Comparison of ENCODE assay signal across 8 cellular contexts in genomic region chr3:135965506-135966348, GRCh38. TPM values are rescaled to one million over a fixed set of nuclear protein-coding genes. Genes with fewer than 3 reads are reported as not detected.
DNase-seq lines count a peak whose midpoint lies in the region; TF ChIP-seq lines count a peak whose summit lies in the region.

Gene PPP2R3A (plus strand): TSS chr3:135965728. CDS start chr3:136001499, 35,771 bp downstream.

- H3K9ac ChIP-seq in SU-DHL-6 (ENCODE audit: low read length): peak within 1 kb of the TSS; percentile 29; the same call in 1 of the 2 replicates

- no peaks in the 10 kb centered on the region for H3F3A ChIP-seq in SU-DHL-6 (ENCODE audit: insufficient read depth)

- H3K27ac ChIP-seq in SU-DHL-6 (ENCODE audit: low read depth, low read length) (no peak within 1 kb of the TSS), osteoblast (ENCODE audit: low read depth, low read length) (peak within 1 kb of the TSS; percentile 71)

- peaks cover 21% of the 10 kb centered on the region for H3K4me1 Mint-ChIP-seq in glutamatergic neuron (ENCODE audit: low read depth, unreplicated experiment)

- H3K27me3 ChIP-seq in SU-DHL-6 (ENCODE audit: low read length) (no peaks in the 10 kb centered on the region), osteoblast (ENCODE audit: insufficient read depth, low read length) (no peaks in the 10 kb centered on the region)

- peaks cover 7% of the 10 kb centered on the region for H3K27me3 Mint-ChIP-seq in glutamatergic neuron (ENCODE audit: unreplicated experiment)

- TF ChIP-seq CTCF in SU-DHL-6 (IDR thresholded peaks at IDR 0.05; ENCODE audit: insufficient read depth, low read length, poor library complexity, severe bottlenecking) (no peak), glutamatergic neuron (IDR thresholded peaks at IDR 0.05; ENCODE audit: partially characterized antibody, unreplicated experiment) (no peak), osteoblast (IDR thresholded peaks at IDR 0.05; ENCODE audit: extremely low read depth, low read depth, low read length) (no peak)

- peaks cover 5% of the 10 kb centered on the region for H3K9me3 Mint-ChIP-seq in glutamatergic neuron (ENCODE audit: unreplicated experiment)

- H3K27ac Mint-ChIP-seq in glutamatergic neuron (ENCODE audit: unreplicated experiment): peak within 1 kb of the TSS; percentile 70

- H3K36me3 ChIP-seq in SU-DHL-6 (ENCODE audit: low read length) (no peaks in the 10 kb centered on the region), osteoblast (ENCODE audit: insufficient read depth, low read length) (no peaks in the 10 kb centered on the region)

- H3K79me2 ChIP-seq in SU-DHL-6 (ENCODE audit: insufficient read depth, low read length) (no peaks in the 10 kb centered on the region), osteoblast (ENCODE audit: insufficient read depth, low read length) (peaks cover 43% of the 10 kb centered on the region)

- no peaks in the 10 kb centered on the region for H4K20me1 ChIP-seq in SU-DHL-6 (ENCODE audit: low read depth, low read length)
- H4K20me1 ChIP-seq in osteoblast (ENCODE audit: insufficient read depth, low read length): peaks cover 4% of the 10 kb centered on the region

- peak; percentile 75 for DNase-seq in DMS153 treated with DMSO at 0.1 percent for 48 hours (lab: John Stamatoyannopoulos, UW; ENCODE audit: unreplicated experiment)
- peak; percentile 88 for DNase-seq in GOT3 (lab: John Stamatoyannopoulos, UW)
- DNase-seq in LoVo (ENCODE audit: low spot score): peak; percentile 79
- peak; percentile 40 for DNase-seq in activated naive CD8-positive, alpha-beta T cell treated with anti-CD3 and anti-CD28 coated beads, Interleukin-2, amount 50 U/mL, for 16 hours (ENCODE audit: low read depth, low spot score)
- DNase-seq in glutamatergic neuron: peak; percentile 88
- peak; percentile 98 for DNase-seq in osteoblast (ENCODE audit: insufficient read length, low spot score, missing footprints)
- DNase-seq in superior temporal gyrus (ENCODE audit: extremely low spot score): peak; percentile 69

- no peaks in the 10 kb centered on the region for H3K9me3 ChIP-seq in SU-DHL-6 (ENCODE audit: insufficient read depth, low read length)
- no peaks in the 10 kb centered on the region for H3K9me3 ChIP-seq in osteoblast (ENCODE audit: low read depth, low read length)

- H3K4me3 Mint-ChIP-seq in glutamatergic neuron (ENCODE audit: unreplicated experiment): peak within 1 kb of the TSS; percentile 87

- H3K36me3 Mint-ChIP-seq in glutamatergic neuron (ENCODE audit: unreplicated experiment): no peaks in the 10 kb centered on the region

- H3K9me2 ChIP-seq in SU-DHL-6 (replicated peaks; ENCODE audit: insufficient read depth, low read length): no peaks in the 10 kb centered on the region

- peak within 1 kb of the TSS; percentile 78 for H2AFZ ChIP-seq in SU-DHL-6 (ENCODE audit: low read depth, low read length, severe bottlenecking)
- peak within 1 kb of the TSS; percentile 92 for H2AFZ ChIP-seq in osteoblast (ENCODE audit: low read length)

- peak within 1 kb of the TSS; percentile 66 for H3K4me2 ChIP-seq in SU-DHL-6 (ENCODE audit: low read depth, low read length, poor library complexity, severe bottlenecking)
- peak within 1 kb of the TSS; percentile 95 for H3K4me2 ChIP-seq in osteoblast (ENCODE audit: insufficient read depth, low read length)

- peaks cover 19% of the 10 kb centered on the region for H3K4me1 ChIP-seq in osteoblast (ENCODE audit: insufficient read depth, low read length)

- H3K4me3 ChIP-seq in SU-DHL-6 (ENCODE audit: insufficient read depth, low read length, poor library complexity, severe bottlenecking) (peak within 1 kb of the TSS; percentile 49), osteoblast (ENCODE audit: insufficient read depth, low read length) (peak within 1 kb of the TSS; percentile 86)

RNA-seq across cellular contexts. Expression of gene PPP2R3A, which starts in this region (rescaled TPM):
- total RNA-seq in glutamatergic neuron (ENCODE audit: unreplicated experiment) (13.0 TPM), osteoblast (23.9 and 24.2 TPM in 2 replicates)

Comparison
In these comparisons a context has a peak if more than half of its experiments do, and no peak if none do; other contexts are left out.
1. DNase-seq: peak in every context shown above with its lines; median percentile 98 in osteoblast; 88 in GOT3; 88 in glutamatergic neuron; 79 in LoVo; 75 in DMS153 treated with DMSO at 0.1 percent for 48 hours; 69 in superior temporal gyrus; 40 in activated naive CD8-positive, alpha-beta T cell treated with anti-CD3 and anti-CD28 coated beads, Interleukin-2, amount 50 U/mL, for 16 hours.